In genomic region chr19:2048959-2049740, GRCh38 we compare ENCODE assay signal across 8 cellular contexts. TPM values are rescaled to one million over a fixed set of nuclear protein-coding genes. Genes with fewer than 3 reads are reported as not detected.
DNase-seq lines count a peak whose midpoint lies in the region; ATAC-seq, FAIRE-seq and TF ChIP-seq lines count a peak whose summit lies in the region.

No MANE protein-coding gene starts in this region.

- dilution Hi-C loops in keratinocyte (cut with MboI; ENCODE audit: extremely low pct_ligation_motif_present, low sequenced_read_pairs) = no loop called here

- H3K9ac ChIP-seq in keratinocyte (ENCODE audit: control insufficient read depth, extremely low read depth, insufficient read depth, low read length) = peak overlapping the region; percentile 85
- H3K9ac ChIP-seq in stomach smooth muscle (ENCODE audit: low read length in 2 of 2) = peak overlapping the region; percentile 79 to 80

- no peak for TF ChIP-seq CTCF in astrocyte of the cerebellum (IDR thresholded peaks at IDR 0.05; ENCODE audit: low read depth, low read length, missing control alignments)
- no peak for TF ChIP-seq CTCF in keratinocyte (optimal IDR thresholded peaks at IDR 0.05 in 1 of 3, IDR thresholded peaks at IDR 0.05 in 1 of 3, conservative IDR thresholded peaks at IDR 0.05 in 1 of 3; ENCODE audit: extremely low read depth in 1 of 3, insufficient read depth in 2 of 3, low read length in 3 of 3)

- no peak for ATAC-seq in HG02763 (IDR thresholded peaks at IDR 0.05; ENCODE audit: unreplicated experiment)

- H3K4me3 ChIP-seq in astrocyte of the cerebellum (ENCODE audit: low read depth, low read length) = peak overlapping the region; percentile 93
- peak overlapping the region; percentile 86 to 88 (median 88) for H3K4me3 ChIP-seq in keratinocyte (ENCODE audit: control insufficient read depth in 2 of 3, extremely low read depth in 1 of 3, insufficient read depth in 2 of 3, low read depth in 1 of 3, low read length in 3 of 3)
- H3K4me3 ChIP-seq in stomach smooth muscle (ENCODE audit: low read length in 2 of 2) = peak overlapping the region; percentile 89 to 95

- peak; percentile 57 for DNase-seq in NCI-H345 (lab: John Stamatoyannopoulos, UW)
- no peak for DNase-seq in NCI-H345 treated with DMSO at 0.1 percent for 48 hours (lab: John Stamatoyannopoulos, UW; ENCODE audit: unreplicated experiment)
- DNase-seq in astrocyte of the cerebellum (ENCODE audit: low read depth) = no peak
- no peak for DNase-seq in keratinocyte (ENCODE audit: low read depth, low spot score)
- DNase-seq in RCC 7860 (ENCODE audit: low spot score) = no peak
- DNase-seq in UCSD-AML1 (lab: John Stamatoyannopoulos, UW; ENCODE audit: unreplicated experiment) = no peak

- H3K79me2 ChIP-seq in keratinocyte (ENCODE audit: control insufficient read depth, insufficient read depth, low read length) = peaks cover 34% of the 10 kb centered on the region

- H3K27ac ChIP-seq in keratinocyte (ENCODE audit: control insufficient read depth, insufficient read depth, low read length) (peak overlapping the region; percentile 58), stomach smooth muscle (ENCODE audit: low read length) (peak overlapping the region; percentile 85)

- H2AFZ ChIP-seq in keratinocyte (ENCODE audit: control insufficient read depth, low read length) = no peak overlapping the region

- H3K27me3 ChIP-seq in keratinocyte (ENCODE audit: control insufficient read depth, extremely low read depth, insufficient read depth, low read length) (no peaks in the 10 kb centered on the region), stomach smooth muscle (ENCODE audit: control insufficient read depth in 1 of 2, insufficient read depth in 2 of 2, low read length in 2 of 2) (no peaks in the 10 kb centered on the region)

- FAIRE-seq in keratinocyte (lab: Jason Lieb, UNC) (no peak), RCC 7860 (lab: Jason Lieb, UNC) (no peak)

- no peaks in the 10 kb centered on the region for H3K9me3 ChIP-seq in keratinocyte (ENCODE audit: control insufficient read depth, low read depth, low read length)
- H3K9me3 ChIP-seq in stomach smooth muscle (ENCODE audit: control insufficient read depth in 2 of 2, low read length in 2 of 2) = no peaks in the 10 kb centered on the region

- peaks cover 3% of the 10 kb centered on the region for H3K9me1 ChIP-seq in keratinocyte (ENCODE audit: control insufficient read depth, extremely low read depth, insufficient read depth, low read length)

- H3K4me2 ChIP-seq in keratinocyte (ENCODE audit: control insufficient read depth, extremely low read depth, insufficient read depth, low read depth, low read length) = peak overlapping the region; percentile 95

- peaks cover 21% of the 10 kb centered on the region for H4K20me1 ChIP-seq in keratinocyte (ENCODE audit: control insufficient read depth, extremely low read depth, insufficient read depth, low read length)

- in situ Hi-C loops in astrocyte of the cerebellum (cut with HindIII; ENCODE audit: low sequenced_read_pairs) = no loop called here

- peaks cover 19 to 31% of the 10 kb centered on the region in 2 experiments for H3K36me3 ChIP-seq in keratinocyte (ENCODE audit: control insufficient read depth in 2 of 2, extremely low read depth in 1 of 2, insufficient read depth in 2 of 2, low read length in 2 of 2)
- H3K36me3 ChIP-seq in stomach smooth muscle (ENCODE audit: control insufficient read depth in 2 of 2, insufficient read depth in 2 of 2, low read length in 2 of 2) = peaks cover 10 to 14% of the 10 kb centered on the region in 2 donors

- peaks cover 41% of the 10 kb centered on the region for H3K4me1 ChIP-seq in keratinocyte (ENCODE audit: control insufficient read depth, extremely low read depth, insufficient read depth, low read length)
- H3K4me1 ChIP-seq in stomach smooth muscle (ENCODE audit: control insufficient read depth, insufficient read depth, low read length) = peaks cover 73% of the 10 kb centered on the region

RNA-seq across cellular contexts. Expression of gene MKNK2, which starts 1.9 kb away (rescaled TPM):
- 64.0 to 113 TPM (median 88.3 TPM) in 3 replicates for polyA plus RNA-seq in keratinocyte
- 155 TPM for polyA plus RNA-seq in keratinocyte (2011; ENCODE audit: low read depth)
- 54.2 and 95.8 TPM in 2 replicates for polyA plus RNA-seq in keratinocyte (2011; cell fraction: cytosol; rRNA removed)
- 87.3 and 99.2 TPM in 2 replicates for polyA plus RNA-seq in keratinocyte (2011; cell fraction: nucleus; rRNA removed)
- polyA plus RNA-seq in keratinocyte (2012; ENCODE audit: low replicate concordance) = 101 and 231 TPM in 2 replicates
- 111 to 139 TPM (median 130 TPM) in 3 replicates for polyA minus RNA-seq in keratinocyte
- polyA minus RNA-seq in keratinocyte (2011; cell fraction: cytosol; rRNA and poly(A)+ RNA removed) = 391 TPM
- 86.2 and 87.5 TPM in 2 replicates for polyA minus RNA-seq in keratinocyte (2011; cell fraction: nucleus; rRNA and poly(A)+ RNA removed)

RNA-seq across cellular contexts. Expression of gene BTBD2, which starts 33.6 kb away (rescaled TPM):
- polyA plus RNA-seq in keratinocyte = 19.2 to 24.7 TPM (median 22.3 TPM) in 3 replicates
- polyA plus RNA-seq in keratinocyte (2011; ENCODE audit: low read depth) = 8.6 TPM
- polyA plus RNA-seq in keratinocyte (2011; cell fraction: cytosol; rRNA removed) = 11.0 and 32.9 TPM in 2 replicates
- polyA plus RNA-seq in keratinocyte (2011; cell fraction: nucleus; rRNA removed) = 14.9 and 23.3 TPM in 2 replicates
- polyA plus RNA-seq in keratinocyte (2012; ENCODE audit: low replicate concordance) = 25.2 and 57.3 TPM in 2 replicates
- 17.0 to 54.3 TPM (median 18.8 TPM) in 3 replicates for polyA minus RNA-seq in keratinocyte
- 68.1 TPM for polyA minus RNA-seq in keratinocyte (2011; cell fraction: cytosol; rRNA and poly(A)+ RNA removed)
- 18.3 and 19.4 TPM in 2 replicates for polyA minus RNA-seq in keratinocyte (2011; cell fraction: nucleus; rRNA and poly(A)+ RNA removed)

RNA-seq across cellular contexts. Expression of gene MOB3A, which starts 47.0 kb away (rescaled TPM):
- polyA plus RNA-seq in keratinocyte = 24.1 to 61.8 TPM (median 34.2 TPM) in 3 replicates
- 8.6 TPM for polyA plus RNA-seq in keratinocyte (2011; ENCODE audit: low read depth)
- polyA plus RNA-seq in keratinocyte (2011; cell fraction: cytosol; rRNA removed) = 35.7 and 45.2 TPM in 2 replicates
- polyA plus RNA-seq in keratinocyte (2011; cell fraction: nucleus; rRNA removed) = 44.3 and 61.8 TPM in 2 replicates
- 20.9 and 52.4 TPM in 2 replicates for polyA plus RNA-seq in keratinocyte (2012; ENCODE audit: low replicate concordance)
- 57.5 to 202 TPM (median 64.4 TPM) in 3 replicates for polyA minus RNA-seq in keratinocyte
- 125 TPM for polyA minus RNA-seq in keratinocyte (2011; cell fraction: cytosol; rRNA and poly(A)+ RNA removed)
- 30.7 and 47.2 TPM in 2 replicates for polyA minus RNA-seq in keratinocyte (2011; cell fraction: nucleus; rRNA and poly(A)+ RNA removed)

RNA-seq across cellular contexts. Expression of gene IZUMO4, which starts 47.6 kb away (rescaled TPM):
- polyA plus RNA-seq in keratinocyte = 6.0 to 14.9 TPM (median 6.7 TPM) in 3 replicates
- 1.8 TPM for polyA plus RNA-seq in keratinocyte (2011; ENCODE audit: low read depth)
- polyA plus RNA-seq in keratinocyte (2011; cell fraction: cytosol; rRNA removed) = 3.4 and 6.7 TPM in 2 replicates
- polyA plus RNA-seq in keratinocyte (2011; cell fraction: nucleus; rRNA removed) = 23.2 and 33.2 TPM in 2 replicates
- polyA plus RNA-seq in keratinocyte (2012; ENCODE audit: low replicate concordance) = 6.3 and 7.6 TPM in 2 replicates
- 5.0 to 8.4 TPM (median 7.2 TPM) in 3 replicates for polyA minus RNA-seq in keratinocyte
- 3.5 TPM for polyA minus RNA-seq in keratinocyte (2011; cell fraction: cytosol; rRNA and poly(A)+ RNA removed)
- 1.6 and 3.3 TPM in 2 replicates for polyA minus RNA-seq in keratinocyte (2011; cell fraction: nucleus; rRNA and poly(A)+ RNA removed)
